ENCODE assay signal across 20 cellular contexts in genomic region chr14:65065719-65066118, GRCh38.
"Had no signal": no experiment of that assay in that cellular context is flagged by ENCODE, and none has a peak within 500 bp of the region (broad histone marks: within the 10 kb centered on the region; RNA-seq: fewer than 3 reads in every experiment).

No MANE protein-coding gene starts in this region.

- H3K4me3 Mint-ChIP-seq: activated naive CD8-positive, alpha-beta T cell; activated T-helper 1 cell treated with anti-CD3 and anti-CD28 coated beads, Interleukin-12 subunit alpha, Interleukin-12 subunit beta, Interleukin-2, Interleukin-4 antibody, amounts not matched to agents 30 ng/mL and 10 ng/mL and 1 ng/mL, durations not matched to agents 14 hours and 24 hours and 36 hours; neural crest cell; stimulated activated naive CD8-positive, alpha-beta T cell treated with anti-CD3 and anti-CD28 coated beads, Interleukin-15, Interleukin-2, amounts not matched to agents 100 ng/mL and 50 ng/mL, for 24 hours; T-helper 17 cell had no signal

- H3K27ac Mint-ChIP-seq: activated naive CD8-positive, alpha-beta T cell; activated T-helper 1 cell treated with anti-CD3 and anti-CD28 coated beads, Interleukin-12 subunit alpha, Interleukin-12 subunit beta, Interleukin-2, Interleukin-4 antibody, amounts not matched to agents 30 ng/mL and 10 ng/mL and 1 ng/mL, durations not matched to agents 14 hours and 24 hours and 36 hours; stimulated activated naive CD8-positive, alpha-beta T cell treated with anti-CD3 and anti-CD28 coated beads, Interleukin-15, Interleukin-2, amounts not matched to agents 100 ng/mL and 50 ng/mL, for 24 hours had no signal

- H3K27me3 Mint-ChIP-seq: activated naive CD8-positive, alpha-beta T cell; naive B cell; stimulated activated naive CD8-positive, alpha-beta T cell treated with anti-CD3 and anti-CD28 coated beads, Interleukin-15, Interleukin-2, amounts not matched to agents 100 ng/mL and 50 ng/mL, for 24 hours; T-helper 17 cell had no signal

- H3K9me3 Mint-ChIP-seq: activated T-helper 1 cell treated with anti-CD3 and anti-CD28 coated beads, Interleukin-12 subunit alpha, Interleukin-12 subunit beta, Interleukin-2, Interleukin-4 antibody, amounts not matched to agents 30 ng/mL and 10 ng/mL and 1 ng/mL, durations not matched to agents 14 hours and 24 hours and 36 hours; naive B cell; neural crest cell; stimulated activated naive CD8-positive, alpha-beta T cell treated with anti-CD3 and anti-CD28 coated beads, Interleukin-15, Interleukin-2, amounts not matched to agents 100 ng/mL and 50 ng/mL, for 24 hours had no signal

- H3K4me1 Mint-ChIP-seq: neural crest cell had no signal

- H3K9me3 ChIP-seq: gastrocnemius medialis, heart left ventricle, left ventricle myocardium inferior, mucosa of descending colon, psoas muscle, transverse colon had no signal

- H3K27ac ChIP-seq: gastrocnemius medialis, heart left ventricle, left ventricle myocardium inferior, psoas muscle, transverse colon, VCaP had no signal

- H3K27me3 ChIP-seq: gastrocnemius medialis, heart left ventricle, transverse colon had no signal

- H3K4me3 ChIP-seq: gastrocnemius medialis, heart left ventricle, left ventricle myocardium inferior, mucosa of descending colon, psoas muscle, transverse colon had no signal

- DNase-seq: activated CD4-positive, alpha-beta T cell treated with anti-CD3 and anti-CD28 coated beads for 1 hour; dermis blood vessel endothelial cell; effector memory CD4-positive, alpha-beta T cell; gastrocnemius medialis; heart left ventricle; left ventricle myocardium inferior; mesenchymal stem cell; mucosa of descending colon; naive B cell; psoas muscle; right cardiac atrium; stimulated activated CD4-positive, alpha-beta T cell treated with anti-CD3 and anti-CD28 coated beads, Interleukin-15, amount 100 ng/mL, for 24 hours; stimulated activated CD4-positive, alpha-beta T cell treated with anti-CD3 and anti-CD28 coated beads, Interleukin-2, amount 100 ng/mL, for 48 hours; T-helper 17 cell; transverse colon had no signal
